Comparison of ENCODE assay signal across 1 cellular context in the genomic region with DNA sequence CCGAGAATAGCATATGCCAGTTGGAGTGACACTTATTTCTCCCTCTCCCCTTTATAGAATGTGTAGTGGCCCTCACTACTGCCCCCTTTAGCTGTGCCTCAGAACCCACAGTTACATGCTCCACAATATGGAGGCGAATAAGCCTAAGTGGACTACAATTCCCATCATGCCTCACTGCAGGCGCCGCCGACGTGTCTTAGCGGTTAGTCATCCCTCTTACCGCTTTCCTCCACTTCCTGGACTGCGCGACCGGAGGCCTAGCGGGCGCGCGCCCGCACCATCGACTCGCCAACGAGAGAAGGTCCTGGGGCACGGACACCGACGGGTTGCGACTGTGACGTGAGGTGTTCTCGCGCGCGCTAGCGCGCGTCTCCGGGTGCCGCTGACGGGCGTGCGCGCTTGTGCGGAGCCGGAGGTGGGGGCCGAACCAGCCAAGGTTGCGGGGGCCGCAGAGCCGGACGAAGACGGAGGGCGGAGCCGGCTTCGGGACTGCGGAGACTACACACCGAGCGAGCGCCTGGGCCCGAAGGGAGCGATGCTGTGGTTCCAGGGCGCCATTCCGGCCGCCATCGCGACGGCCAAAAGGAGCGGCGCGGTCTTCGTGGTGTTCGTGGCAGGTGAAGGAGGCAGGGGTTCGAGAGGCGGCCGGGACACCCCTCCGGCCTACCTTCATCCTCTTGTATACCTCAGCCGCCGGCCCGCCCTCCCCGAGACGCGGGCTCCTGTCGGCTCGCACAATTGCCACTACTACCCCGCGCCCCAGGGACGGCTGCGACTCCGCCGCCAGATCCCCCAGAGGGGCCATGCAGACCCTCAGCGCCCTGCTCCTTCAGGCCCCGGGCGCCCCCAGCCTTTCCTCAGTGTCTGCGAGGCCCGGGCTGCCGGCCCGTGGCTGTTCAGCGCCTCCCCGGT.
TF ChIP-seq lines count a peak whose summit lies in the region.

A gene with protein sequence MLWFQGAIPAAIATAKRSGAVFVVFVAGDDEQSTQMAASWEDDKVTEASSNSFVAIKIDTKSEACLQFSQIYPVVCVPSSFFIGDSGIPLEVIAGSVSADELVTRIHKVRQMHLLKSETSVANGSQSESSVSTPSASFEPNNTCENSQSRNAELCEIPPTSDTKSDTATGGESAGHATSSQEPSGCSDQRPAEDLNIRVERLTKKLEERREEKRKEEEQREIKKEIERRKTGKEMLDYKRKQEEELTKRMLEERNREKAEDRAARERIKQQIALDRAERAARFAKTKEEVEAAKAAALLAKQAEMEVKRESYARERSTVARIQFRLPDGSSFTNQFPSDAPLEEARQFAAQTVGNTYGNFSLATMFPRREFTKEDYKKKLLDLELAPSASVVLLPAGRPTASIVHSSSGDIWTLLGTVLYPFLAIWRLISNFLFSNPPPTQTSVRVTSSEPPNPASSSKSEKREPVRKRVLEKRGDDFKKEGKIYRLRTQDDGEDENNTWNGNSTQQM (plus strand): TSS at position 461 of the 912 bp plus-strand sequence. CDS start 75 bp downstream, at position 536.

TF ChIP-seq in HEK293, 187 proteins besides CTCF, POLR2A, EP300 and RAD21 (continued from another document and continues in another):
- TF ChIP-seq ZNF610 (tag by site-specific recombination; IDR thresholded peaks at IDR 0.05; ENCODE audit: borderline replicate concordance) (peak; percentile 48; the same call in 1 of the 2 replicates), ZNF747 (tag by site-specific recombination; IDR thresholded peaks at IDR 0.05) (no peak), ZNF174 (tag by site-specific recombination; IDR thresholded peaks at IDR 0.05) (no peak), OSR2 (tag by site-specific recombination; IDR thresholded peaks at IDR 0.05) (no peak), ZNF292 (tag by site-specific recombination; IDR thresholded peaks at IDR 0.05; ENCODE audit: borderline replicate concordance, low read depth) (no peak), KLF8 (tag by site-specific recombination; IDR thresholded peaks at IDR 0.05) (0 out of 2 replicates have a peak, but pooled peaks have one; percentile 19), YY1 (tag by site-specific recombination; IDR thresholded peaks at IDR 0.05) (peak; percentile 72), ZSCAN16 (tag by site-specific recombination; IDR thresholded peaks at IDR 0.05) (no peak), ZNF155 (tag by site-specific recombination; IDR thresholded peaks at IDR 0.05) (no peak), ZNF433 (tag by site-specific recombination; IDR thresholded peaks at IDR 0.05; ENCODE audit: low read depth) (no peak), GFI1B (tag by site-specific recombination; IDR thresholded peaks at IDR 0.05) (no peak), ZEB2 (tag by site-specific recombination; IDR thresholded peaks at IDR 0.05) (peak; percentile 82; the same call in 1 of the 2 replicates), KLF9 (tag by site-specific recombination; IDR thresholded peaks at IDR 0.05; ENCODE audit: low read depth) (0 out of 2 replicates have a peak, but pooled peaks have one; percentile 27), ZNF335 (tag by site-specific recombination; conservative IDR thresholded peaks at IDR 0.05) (peak; percentile 74), FEZF1 (tag by site-specific recombination; IDR thresholded peaks at IDR 0.05) (no peak), ZNF10 (tag by site-specific recombination; IDR thresholded peaks at IDR 0.05) (peak; percentile 56; the same call in 1 of the 2 replicates), KLF10 (tag by site-specific recombination; IDR thresholded peaks at IDR 0.05) (no peak), ZNF843 (tag by site-specific recombination; IDR thresholded peaks at IDR 0.05) (no peak), GLIS2 (tag by site-specific recombination; IDR thresholded peaks at IDR 0.05) (peak; percentile 32; the same call in 1 of the 2 replicates), MYNN (tag by site-specific recombination; IDR thresholded peaks at IDR 0.05; ENCODE audit: borderline replicate concordance) (no peak), ZNF416 (tag by site-specific recombination; IDR thresholded peaks at IDR 0.05) (no peak), ZNF138 (tag by site-specific recombination; IDR thresholded peaks at IDR 0.05; ENCODE audit: borderline replicate concordance) (no peak), SP7 (tag by site-specific recombination; IDR thresholded peaks at IDR 0.05) (peak; percentile 39), ZNF37A (tag by site-specific recombination; IDR thresholded peaks at IDR 0.05) (no peak), SP3 (tag by site-specific recombination; IDR thresholded peaks at IDR 0.05) (peak; percentile 51)
- TF ChIP-seq, protein P1, sequence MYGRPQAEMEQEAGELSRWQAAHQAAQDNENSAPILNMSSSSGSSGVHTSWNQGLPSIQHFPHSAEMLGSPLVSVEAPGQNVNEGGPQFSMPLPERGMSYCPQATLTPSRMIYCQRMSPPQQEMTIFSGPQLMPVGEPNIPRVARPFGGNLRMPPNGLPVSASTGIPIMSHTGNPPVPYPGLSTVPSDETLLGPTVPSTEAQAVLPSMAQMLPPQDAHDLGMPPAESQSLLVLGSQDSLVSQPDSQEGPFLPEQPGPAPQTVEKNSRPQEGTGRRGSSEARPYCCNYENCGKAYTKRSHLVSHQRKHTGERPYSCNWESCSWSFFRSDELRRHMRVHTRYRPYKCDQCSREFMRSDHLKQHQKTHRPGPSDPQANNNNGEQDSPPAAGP (tag by site-specific recombination; IDR thresholded peaks at IDR 0.05): no peak
- TF ChIP-seq, protein P2, sequence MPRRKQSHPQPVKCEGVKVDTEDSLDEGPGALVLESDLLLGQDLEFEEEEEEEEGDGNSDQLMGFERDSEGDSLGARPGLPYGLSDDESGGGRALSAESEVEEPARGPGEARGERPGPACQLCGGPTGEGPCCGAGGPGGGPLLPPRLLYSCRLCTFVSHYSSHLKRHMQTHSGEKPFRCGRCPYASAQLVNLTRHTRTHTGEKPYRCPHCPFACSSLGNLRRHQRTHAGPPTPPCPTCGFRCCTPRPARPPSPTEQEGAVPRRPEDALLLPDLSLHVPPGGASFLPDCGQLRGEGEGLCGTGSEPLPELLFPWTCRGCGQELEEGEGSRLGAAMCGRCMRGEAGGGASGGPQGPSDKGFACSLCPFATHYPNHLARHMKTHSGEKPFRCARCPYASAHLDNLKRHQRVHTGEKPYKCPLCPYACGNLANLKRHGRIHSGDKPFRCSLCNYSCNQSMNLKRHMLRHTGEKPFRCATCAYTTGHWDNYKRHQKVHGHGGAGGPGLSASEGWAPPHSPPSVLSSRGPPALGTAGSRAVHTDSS (tag by site-specific recombination; IDR thresholded peaks at IDR 0.05): no peak
- TF ChIP-seq, protein P3, sequence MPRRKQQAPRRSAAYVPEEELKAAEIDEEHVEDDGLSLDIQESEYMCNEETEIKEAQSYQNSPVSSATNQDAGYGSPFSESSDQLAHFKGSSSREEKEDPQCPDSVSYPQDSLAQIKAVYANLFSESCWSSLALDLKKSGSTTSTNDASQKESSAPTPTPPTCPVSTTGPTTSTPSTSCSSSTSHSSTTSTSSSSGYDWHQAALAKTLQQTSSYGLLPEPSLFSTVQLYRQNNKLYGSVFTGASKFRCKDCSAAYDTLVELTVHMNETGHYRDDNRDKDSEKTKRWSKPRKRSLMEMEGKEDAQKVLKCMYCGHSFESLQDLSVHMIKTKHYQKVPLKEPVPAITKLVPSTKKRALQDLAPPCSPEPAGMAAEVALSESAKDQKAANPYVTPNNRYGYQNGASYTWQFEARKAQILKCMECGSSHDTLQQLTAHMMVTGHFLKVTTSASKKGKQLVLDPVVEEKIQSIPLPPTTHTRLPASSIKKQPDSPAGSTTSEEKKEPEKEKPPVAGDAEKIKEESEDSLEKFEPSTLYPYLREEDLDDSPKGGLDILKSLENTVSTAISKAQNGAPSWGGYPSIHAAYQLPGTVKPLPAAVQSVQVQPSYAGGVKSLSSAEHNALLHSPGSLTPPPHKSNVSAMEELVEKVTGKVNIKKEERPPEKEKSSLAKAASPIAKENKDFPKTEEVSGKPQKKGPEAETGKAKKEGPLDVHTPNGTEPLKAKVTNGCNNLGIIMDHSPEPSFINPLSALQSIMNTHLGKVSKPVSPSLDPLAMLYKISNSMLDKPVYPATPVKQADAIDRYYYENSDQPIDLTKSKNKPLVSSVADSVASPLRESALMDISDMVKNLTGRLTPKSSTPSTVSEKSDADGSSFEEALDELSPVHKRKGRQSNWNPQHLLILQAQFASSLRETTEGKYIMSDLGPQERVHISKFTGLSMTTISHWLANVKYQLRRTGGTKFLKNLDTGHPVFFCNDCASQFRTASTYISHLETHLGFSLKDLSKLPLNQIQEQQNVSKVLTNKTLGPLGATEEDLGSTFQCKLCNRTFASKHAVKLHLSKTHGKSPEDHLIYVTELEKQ (tag by site-specific recombination; IDR thresholded peaks at IDR 0.05; ENCODE audit: borderline replicate concordance): no peak
- TF ChIP-seq, protein P4, sequence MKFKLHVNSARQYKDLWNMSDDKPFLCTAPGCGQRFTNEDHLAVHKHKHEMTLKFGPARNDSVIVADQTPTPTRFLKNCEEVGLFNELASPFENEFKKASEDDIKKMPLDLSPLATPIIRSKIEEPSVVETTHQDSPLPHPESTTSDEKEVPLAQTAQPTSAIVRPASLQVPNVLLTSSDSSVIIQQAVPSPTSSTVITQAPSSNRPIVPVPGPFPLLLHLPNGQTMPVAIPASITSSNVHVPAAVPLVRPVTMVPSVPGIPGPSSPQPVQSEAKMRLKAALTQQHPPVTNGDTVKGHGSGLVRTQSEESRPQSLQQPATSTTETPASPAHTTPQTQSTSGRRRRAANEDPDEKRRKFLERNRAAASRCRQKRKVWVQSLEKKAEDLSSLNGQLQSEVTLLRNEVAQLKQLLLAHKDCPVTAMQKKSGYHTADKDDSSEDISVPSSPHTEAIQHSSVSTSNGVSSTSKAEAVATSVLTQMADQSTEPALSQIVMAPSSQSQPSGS (tag by site-specific recombination; IDR thresholded peaks at IDR 0.05; ENCODE audit: low read depth): 0 out of 2 replicates have a peak, but pooled peaks have one; percentile 5
- TF ChIP-seq, protein P5, sequence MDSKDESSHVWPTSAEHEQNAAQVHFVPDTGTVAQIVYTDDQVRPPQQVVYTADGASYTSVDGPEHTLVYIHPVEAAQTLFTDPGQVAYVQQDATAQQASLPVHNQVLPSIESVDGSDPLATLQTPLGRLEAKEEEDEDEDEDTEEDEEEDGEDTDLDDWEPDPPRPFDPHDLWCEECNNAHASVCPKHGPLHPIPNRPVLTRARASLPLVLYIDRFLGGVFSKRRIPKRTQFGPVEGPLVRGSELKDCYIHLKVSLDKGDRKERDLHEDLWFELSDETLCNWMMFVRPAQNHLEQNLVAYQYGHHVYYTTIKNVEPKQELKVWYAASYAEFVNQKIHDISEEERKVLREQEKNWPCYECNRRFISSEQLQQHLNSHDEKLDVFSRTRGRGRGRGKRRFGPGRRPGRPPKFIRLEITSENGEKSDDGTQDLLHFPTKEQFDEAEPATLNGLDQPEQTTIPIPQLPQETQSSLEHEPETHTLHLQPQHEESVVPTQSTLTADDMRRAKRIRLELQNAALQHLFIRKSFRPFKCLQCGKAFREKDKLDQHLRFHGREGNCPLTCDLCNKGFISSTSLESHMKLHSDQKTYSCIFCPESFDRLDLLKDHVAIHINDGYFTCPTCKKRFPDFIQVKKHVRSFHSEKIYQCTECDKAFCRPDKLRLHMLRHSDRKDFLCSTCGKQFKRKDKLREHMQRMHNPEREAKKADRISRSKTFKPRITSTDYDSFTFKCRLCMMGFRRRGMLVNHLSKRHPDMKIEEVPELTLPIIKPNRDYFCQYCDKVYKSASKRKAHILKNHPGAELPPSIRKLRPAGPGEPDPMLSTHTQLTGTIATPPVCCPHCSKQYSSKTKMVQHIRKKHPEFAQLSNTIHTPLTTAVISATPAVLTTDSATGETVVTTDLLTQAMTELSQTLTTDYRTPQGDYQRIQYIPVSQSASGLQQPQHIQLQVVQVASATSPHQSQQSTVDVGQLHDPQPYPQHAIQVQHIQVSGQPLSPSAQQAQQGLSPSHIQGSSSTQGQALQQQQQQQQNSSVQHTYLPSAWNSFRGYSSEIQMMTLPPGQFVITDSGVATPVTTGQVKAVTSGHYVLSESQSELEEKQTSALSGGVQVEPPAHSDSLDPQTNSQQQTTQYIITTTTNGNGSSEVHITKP (tag by site-specific recombination; IDR thresholded peaks at IDR 0.05): peak; percentile 81
- TF ChIP-seq, protein P6, sequence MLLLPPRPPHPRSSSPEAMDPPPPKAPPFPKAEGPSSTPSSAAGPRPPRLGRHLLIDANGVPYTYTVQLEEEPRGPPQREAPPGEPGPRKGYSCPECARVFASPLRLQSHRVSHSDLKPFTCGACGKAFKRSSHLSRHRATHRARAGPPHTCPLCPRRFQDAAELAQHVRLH (tag by site-specific recombination; IDR thresholded peaks at IDR 0.05): peak; percentile 86
- TF ChIP-seq, protein P7, sequence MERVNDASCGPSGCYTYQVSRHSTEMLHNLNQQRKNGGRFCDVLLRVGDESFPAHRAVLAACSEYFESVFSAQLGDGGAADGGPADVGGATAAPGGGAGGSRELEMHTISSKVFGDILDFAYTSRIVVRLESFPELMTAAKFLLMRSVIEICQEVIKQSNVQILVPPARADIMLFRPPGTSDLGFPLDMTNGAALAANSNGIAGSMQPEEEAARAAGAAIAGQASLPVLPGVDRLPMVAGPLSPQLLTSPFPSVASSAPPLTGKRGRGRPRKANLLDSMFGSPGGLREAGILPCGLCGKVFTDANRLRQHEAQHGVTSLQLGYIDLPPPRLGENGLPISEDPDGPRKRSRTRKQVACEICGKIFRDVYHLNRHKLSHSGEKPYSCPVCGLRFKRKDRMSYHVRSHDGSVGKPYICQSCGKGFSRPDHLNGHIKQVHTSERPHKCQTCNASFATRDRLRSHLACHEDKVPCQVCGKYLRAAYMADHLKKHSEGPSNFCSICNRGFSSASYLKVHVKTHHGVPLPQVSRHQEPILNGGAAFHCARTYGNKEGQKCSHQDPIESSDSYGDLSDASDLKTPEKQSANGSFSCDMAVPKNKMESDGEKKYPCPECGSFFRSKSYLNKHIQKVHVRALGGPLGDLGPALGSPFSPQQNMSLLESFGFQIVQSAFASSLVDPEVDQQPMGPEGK (tag by site-specific recombination; IDR thresholded peaks at IDR 0.05): peak; percentile 96
- TF ChIP-seq, protein P8, sequence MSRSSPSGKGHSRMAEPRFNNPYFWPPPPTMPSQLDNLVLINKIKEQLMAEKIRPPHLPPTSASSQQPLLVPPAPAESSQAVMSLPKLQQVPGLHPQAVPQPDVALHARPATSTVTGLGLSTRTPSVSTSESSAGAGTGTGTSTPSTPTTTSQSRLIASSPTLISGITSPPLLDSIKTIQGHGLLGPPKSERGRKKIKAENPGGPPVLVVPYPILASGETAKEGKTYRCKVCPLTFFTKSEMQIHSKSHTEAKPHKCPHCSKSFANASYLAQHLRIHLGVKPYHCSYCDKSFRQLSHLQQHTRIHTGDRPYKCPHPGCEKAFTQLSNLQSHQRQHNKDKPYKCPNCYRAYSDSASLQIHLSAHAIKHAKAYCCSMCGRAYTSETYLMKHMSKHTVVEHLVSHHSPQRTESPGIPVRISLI (tag by site-specific recombination; IDR thresholded peaks at IDR 0.05): no peak
